In the genomic region with DNA sequence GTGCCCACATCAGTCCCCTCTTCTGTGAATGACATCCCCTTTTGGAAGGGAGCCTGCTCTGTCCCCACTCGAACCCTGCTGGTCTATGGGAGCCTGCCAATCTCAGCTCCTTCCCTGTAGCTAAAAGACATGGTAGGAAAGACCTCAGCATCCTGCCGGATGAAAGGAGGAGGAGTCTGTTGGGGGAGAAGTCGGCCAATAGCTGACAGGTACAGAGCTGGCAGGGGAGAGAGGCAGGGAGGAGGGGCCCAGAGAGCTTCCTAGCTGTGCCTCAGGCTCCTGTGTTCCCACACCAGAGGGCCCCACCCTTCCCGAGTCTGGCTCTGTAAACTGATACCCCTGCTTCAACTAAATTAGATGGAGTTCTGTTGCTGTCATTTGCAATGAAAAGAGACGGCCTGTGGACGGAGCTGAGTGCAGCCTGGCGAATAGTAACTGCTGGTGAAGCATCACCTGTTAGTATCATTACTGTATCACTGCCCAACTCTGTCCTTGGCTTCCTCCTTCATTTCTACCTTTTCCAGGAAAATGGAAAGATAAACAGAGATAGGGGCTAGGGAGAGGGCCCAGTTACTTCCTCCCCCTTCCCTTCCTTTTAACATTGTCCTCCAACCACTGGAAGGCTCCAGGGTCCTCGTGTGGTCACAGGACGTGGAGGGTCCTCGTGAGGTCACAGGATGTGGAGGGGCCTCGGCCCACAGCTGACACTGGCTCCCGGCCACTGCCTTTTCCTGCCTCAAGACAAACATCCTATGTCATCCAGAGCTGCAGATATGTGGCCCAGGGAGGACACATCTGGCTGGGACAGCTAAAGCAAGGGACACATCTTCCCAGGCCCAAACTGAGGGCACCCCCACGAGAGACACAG, we compare ENCODE assay signal across 1 cellular context.
TF ChIP-seq lines count a peak whose summit lies in the region.

No MANE protein-coding gene starts in this region.

TF ChIP-seq in HEK293, 187 proteins besides CTCF, POLR2A, EP300 and RAD21 (continued from another document):
- TF ChIP-seq SCRT1 (tag by site-specific recombination; IDR thresholded peaks at IDR 0.05; ENCODE audit: borderline replicate concordance) (0 out of 2 replicates have a peak, but pooled peaks have one; percentile 28), OSR2 (tag by site-specific recombination; IDR thresholded peaks at IDR 0.05) (no peak), ZNF837 (tag by site-specific recombination; IDR thresholded peaks at IDR 0.05) (no peak), ZNF350 (tag by site-specific recombination; IDR thresholded peaks at IDR 0.05) (no peak), ZFP69B (tag by site-specific recombination; IDR thresholded peaks at IDR 0.05) (peak; percentile 84), ZNF544 (tag by site-specific recombination; IDR thresholded peaks at IDR 0.05) (no peak), SCRT2 (tag by site-specific recombination; IDR thresholded peaks at IDR 0.05) (peak; percentile 54; the same call in 1 of the 2 replicates), PATZ1 (tag by site-specific recombination; IDR thresholded peaks at IDR 0.05) (no peak), ZBTB48 (tag by site-specific recombination; IDR thresholded peaks at IDR 0.05) (no peak), ZNF600 (tag by site-specific recombination; IDR thresholded peaks at IDR 0.05) (peak; percentile 45; the same call in 1 of the 2 replicates), ZBTB21 (tag by site-specific recombination; IDR thresholded peaks at IDR 0.05) (no peak), ZNF777 (tag by site-specific recombination; IDR thresholded peaks at IDR 0.05; ENCODE audit: borderline replicate concordance) (no peak), WT1 (tag by site-specific recombination; IDR thresholded peaks at IDR 0.05) (no peak), OVOL3 (tag by site-specific recombination; IDR thresholded peaks at IDR 0.05) (no peak), MEIS1 (CRISPR knock-in tag; IDR thresholded peaks at IDR 0.05; ENCODE audit: borderline replicate concordance) (no peak), ZNF423 (tag by site-specific recombination; IDR thresholded peaks at IDR 0.05) (no peak), HIC1 (tag by site-specific recombination; IDR thresholded peaks at IDR 0.05) (no peak), ZNF416 (tag by site-specific recombination; IDR thresholded peaks at IDR 0.05) (no peak), ZNF280C (tag by site-specific recombination; IDR thresholded peaks at IDR 0.05) (no peak), ZNF114 (tag by site-specific recombination; IDR thresholded peaks at IDR 0.05) (no peak), ZNF792 (tag by site-specific recombination; IDR thresholded peaks at IDR 0.05) (no peak)
- TF ChIP-seq, protein P1, sequence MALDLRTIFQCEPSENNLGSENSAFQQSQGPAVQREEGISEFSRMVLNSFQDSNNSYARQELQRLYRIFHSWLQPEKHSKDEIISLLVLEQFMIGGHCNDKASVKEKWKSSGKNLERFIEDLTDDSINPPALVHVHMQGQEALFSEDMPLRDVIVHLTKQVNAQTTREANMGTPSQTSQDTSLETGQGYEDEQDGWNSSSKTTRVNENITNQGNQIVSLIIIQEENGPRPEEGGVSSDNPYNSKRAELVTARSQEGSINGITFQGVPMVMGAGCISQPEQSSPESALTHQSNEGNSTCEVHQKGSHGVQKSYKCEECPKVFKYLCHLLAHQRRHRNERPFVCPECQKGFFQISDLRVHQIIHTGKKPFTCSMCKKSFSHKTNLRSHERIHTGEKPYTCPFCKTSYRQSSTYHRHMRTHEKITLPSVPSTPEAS (tag by site-specific recombination; IDR thresholded peaks at IDR 0.05), result no peak
- TF ChIP-seq, protein P2, sequence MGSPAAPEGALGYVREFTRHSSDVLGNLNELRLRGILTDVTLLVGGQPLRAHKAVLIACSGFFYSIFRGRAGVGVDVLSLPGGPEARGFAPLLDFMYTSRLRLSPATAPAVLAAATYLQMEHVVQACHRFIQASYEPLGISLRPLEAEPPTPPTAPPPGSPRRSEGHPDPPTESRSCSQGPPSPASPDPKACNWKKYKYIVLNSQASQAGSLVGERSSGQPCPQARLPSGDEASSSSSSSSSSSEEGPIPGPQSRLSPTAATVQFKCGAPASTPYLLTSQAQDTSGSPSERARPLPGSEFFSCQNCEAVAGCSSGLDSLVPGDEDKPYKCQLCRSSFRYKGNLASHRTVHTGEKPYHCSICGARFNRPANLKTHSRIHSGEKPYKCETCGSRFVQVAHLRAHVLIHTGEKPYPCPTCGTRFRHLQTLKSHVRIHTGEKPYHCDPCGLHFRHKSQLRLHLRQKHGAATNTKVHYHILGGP (tag by site-specific recombination; IDR thresholded peaks at IDR 0.05), result no peak
